In genomic region chr3:66348696-66349095, GRCh38 we compare ENCODE assay signal across 23 cellular contexts.
DNase-seq lines count a peak whose midpoint lies in the region; ATAC-seq, FAIRE-seq and TF ChIP-seq lines count a peak whose summit lies in the region.
"Had no signal": no experiment of that assay in that cellular context is flagged by ENCODE, and none has a peak within 500 bp of the region (broad histone marks: within the 10 kb centered on the region; RNA-seq: fewer than 3 reads in every experiment).

No MANE protein-coding gene starts in this region.

- TF ChIP-seq CTCF in psoas muscle (IDR thresholded peaks at IDR 0.05): no peak
- TF ChIP-seq CTCF in pancreas (IDR thresholded peaks at IDR 0.05): no peak

- no peak for FAIRE-seq in pancreas (lab: Jason Lieb, UNC)
- FAIRE-seq: H1 had no signal

- ATAC-seq in left ventricle myocardium superior (peak; percentile 73), psoas muscle (peak; percentile 68 to 95 (median 88)), pancreas (no peak)
- no peak for ATAC-seq in stimulated activated naive CD8-positive, alpha-beta T cell treated with anti-CD3 and anti-CD28 coated beads, Interleukin-15, Interleukin-2, amounts not matched to agents 100 U/mL and 50 U/mL, for 24 hours
- ATAC-seq: SK-N-SH treated with all-trans-retinoic acid at 6 μM for 48 hours had no signal

- no peak overlapping the region for H3K27ac Mint-ChIP-seq in activated CD4-positive, alpha-beta T cell treated with anti-CD3 and anti-CD28 coated beads, Interleukin-2, amount 10 ng/mL, durations not matched to agents 24 days and 14 days
- H3K27ac Mint-ChIP-seq: activated T-cell treated with anti-CD3 and anti-CD28 coated beads, Interleukin-2, amount 50 U/mL, for 24 hours had no signal

- H3K27me3 ChIP-seq in psoas muscle (ENCODE audit: insufficient read depth in 3 of 3, low read length in 2 of 3) (no peaks in the 10 kb centered on the region), pancreas (no peaks in the 10 kb centered on the region)
- H3K27me3 ChIP-seq: BE2C, colonic mucosa, uterus had no signal

- H3K4me3 ChIP-seq in psoas muscle: no peak overlapping the region
- H3K4me3 ChIP-seq in pancreas: no peak overlapping the region
- H3K4me3 ChIP-seq: colonic mucosa, prostate gland, smooth muscle cell, thoracic aorta, uterus had no signal

- intact Hi-C loops in left ventricle myocardium superior (cut with micrococcal nuclease) (no loop called here), psoas muscle (cut with DNase I) (no loop called here), pancreas (cut with DNase I) (no loop called here)
- intact Hi-C loops in activated CD4-positive, alpha-beta T cell treated with anti-CD3 and anti-CD28 coated beads, Interleukin-2, amount 10 ng/mL, durations not matched to agents 24 days and 14 days (cut with micrococcal nuclease): loop anchor here (5.0 kb wide), 1 partner anchor 46 kb away; no protein-coding TSS in a partner anchor

- H3K36me3 ChIP-seq in psoas muscle (ENCODE audit: insufficient read depth in 1 of 2, low read depth in 1 of 2) (no peaks in the 10 kb centered on the region), pancreas (no peaks in the 10 kb centered on the region)
- H3K36me3 ChIP-seq: colonic mucosa, prostate gland, thoracic aorta, uterus had no signal

- peak; percentile 49 for DNase-seq in LHCN-M2 (ENCODE audit: low read depth)
- DNase-seq in dermis blood vessel endothelial cell: peak; percentile 72
- no peak for DNase-seq in left ventricle myocardium superior
- DNase-seq in psoas muscle: no peak
- no peak for DNase-seq in stimulated activated naive CD8-positive, alpha-beta T cell treated with anti-CD3 and anti-CD28 coated beads, Interleukin-15, Interleukin-2, amounts not matched to agents 100 U/mL and 50 U/mL, for 24 hours
- DNase-seq in DMS53 (lab: John Stamatoyannopoulos, UW): no peak
- DNase-seq in pancreas: no peak
- no peak for DNase-seq in activated CD4-positive, alpha-beta T cell treated with anti-CD3 and anti-CD28 coated beads, Interleukin-2, amount 10 ng/mL, durations not matched to agents 24 days and 14 days
- DNase-seq: activated CD8-positive, alpha-beta memory T cell treated with anti-CD3 and anti-CD28 coated beads for 24 hours; activated T-cell treated with anti-CD3 and anti-CD28 coated beads, Interleukin-2, amount 50 U/mL, for 24 hours; BE2C; colonic mucosa; DMS79 treated with DMSO at 0.1 percent for 48 hours; NCI-H526; stimulated activated CD4-positive, alpha-beta T cell treated with anti-CD3 and anti-CD28 coated beads, Interleukin-2, amount 100 ng/mL, for 24 hours; T-helper 2 cell; uterus had no signal

- H3K36me3 Mint-ChIP-seq in activated CD4-positive, alpha-beta T cell treated with anti-CD3 and anti-CD28 coated beads, Interleukin-2, amount 10 ng/mL, durations not matched to agents 24 days and 14 days (ENCODE audit: low read depth): peaks cover 14% of the 10 kb centered on the region

- peaks cover 2% of the 10 kb centered on the region for H3K4me1 Mint-ChIP-seq in activated CD4-positive, alpha-beta T cell treated with anti-CD3 and anti-CD28 coated beads, Interleukin-2, amount 10 ng/mL, durations not matched to agents 24 days and 14 days

- no peak overlapping the region for H3K4me3 Mint-ChIP-seq in activated CD4-positive, alpha-beta T cell treated with anti-CD3 and anti-CD28 coated beads, Interleukin-2, amount 10 ng/mL, durations not matched to agents 24 days and 14 days
- H3K4me3 Mint-ChIP-seq: activated T-cell treated with anti-CD3 and anti-CD28 coated beads, Interleukin-2, amount 50 U/mL, for 24 hours had no signal

- H3K9me3 ChIP-seq in psoas muscle (no peaks in the 10 kb centered on the region), pancreas (no peaks in the 10 kb centered on the region)
- H3K9me3 ChIP-seq: BE2C, colonic mucosa, prostate gland, thoracic aorta had no signal

- H3K9me3 Mint-ChIP-seq in activated CD4-positive, alpha-beta T cell treated with anti-CD3 and anti-CD28 coated beads, Interleukin-2, amount 10 ng/mL, durations not matched to agents 24 days and 14 days: no peaks in the 10 kb centered on the region

- H3K27ac ChIP-seq in psoas muscle (no peak overlapping the region), pancreas (no peak overlapping the region)
- H3K27ac ChIP-seq: colonic mucosa, KMS-11, prostate gland, thoracic aorta, uterus had no signal

- H3K27me3 Mint-ChIP-seq in activated CD4-positive, alpha-beta T cell treated with anti-CD3 and anti-CD28 coated beads, Interleukin-2, amount 10 ng/mL, durations not matched to agents 24 days and 14 days: no peaks in the 10 kb centered on the region
- H3K27me3 Mint-ChIP-seq: activated T-cell treated with anti-CD3 and anti-CD28 coated beads, Interleukin-2, amount 50 U/mL, for 24 hours had no signal

- WGBS in psoas muscle, 3 donors: 23 to 30% (median 24%) methylated on average over 3 of the region's 3 CpGs
- WGBS in pancreas, 2 donors: 69 to 74% methylated on average over 3 of the region's 3 CpGs

- H3K4me1 ChIP-seq in psoas muscle (peaks cover 11% of the 10 kb centered on the region), pancreas (peaks cover 0 to 8% (median 5%) of the 10 kb centered on the region in 3 donors)
- H3K4me1 ChIP-seq: BE2C, colonic mucosa, prostate gland, uterus had no signal

Comparison
In these comparisons a context has a peak if more than half of its experiments do, and no peak if none do; other contexts are left out.
1. DNase-seq: peak in LHCN-M2 (single experiment) and dermis blood vessel endothelial cell (single experiment); none in left ventricle myocardium superior (single experiment), psoas muscle (0 of 2), stimulated activated naive CD8-positive, alpha-beta T cell treated with anti-CD3 and anti-CD28 coated beads, Interleukin-15, Interleukin-2, amounts not matched to agents 100 U/mL and 50 U/mL, for 24 hours (single experiment), DMS53 (single experiment), pancreas (0 of 6) and activated CD4-positive, alpha-beta T cell treated with anti-CD3 and anti-CD28 coated beads, Interleukin-2, amount 10 ng/mL, durations not matched to agents 24 days and 14 days (single experiment).
2. ATAC-seq: peak in left ventricle myocardium superior (single experiment) and psoas muscle (4 of 4); none in stimulated activated naive CD8-positive, alpha-beta T cell treated with anti-CD3 and anti-CD28 coated beads, Interleukin-15, Interleukin-2, amounts not matched to agents 100 U/mL and 50 U/mL, for 24 hours (single experiment) and pancreas (0 of 4).